Comparison of ENCODE assay signal across 9 cellular contexts in genomic region chr6:158662607-158663464, GRCh38. TPM values are rescaled to one million over a fixed set of nuclear protein-coding genes. Genes with fewer than 3 reads are reported as not detected.
DNase-seq lines count a peak whose midpoint lies in the region; ATAC-seq and TF ChIP-seq lines count a peak whose summit lies in the region.
"Had no signal": no experiment of that assay in that cellular context is flagged by ENCODE, and none has a peak within 500 bp of the region (broad histone marks: within the 10 kb centered on the region; RNA-seq: fewer than 3 reads in every experiment).

No MANE protein-coding gene starts in this region.

- H3K27me3 ChIP-seq in esophagus squamous epithelium (no peaks in the 10 kb centered on the region), trophoblast cell (ENCODE audit: insufficient read depth, low read length) (no peaks in the 10 kb centered on the region)

- no peak overlapping the region for H3K14ac ChIP-seq in trophoblast cell (ENCODE audit: low read length)

- peak; percentile 89 for DNase-seq in GF-D8 (lab: John Stamatoyannopoulos, UW)
- peak; percentile 51 for DNase-seq in NCI-H345 (lab: John Stamatoyannopoulos, UW)
- DNase-seq in esophagus squamous epithelium (lab: John Stamatoyannopoulos, UW): no peak
- DNase-seq in trophoblast cell: no peak
- no peak for DNase-seq in HPDE6-E6E7 (ENCODE audit: extremely low spot score)
- DNase-seq in NCI-H226: no peak
- DNase-seq: effector memory CD4-positive, alpha-beta T cell had no signal

- H4K8ac ChIP-seq in trophoblast cell (ENCODE audit: low read depth, low read length): peak overlapping the region; percentile 0

- peaks cover 2% of the 10 kb centered on the region for H3K79me1 ChIP-seq in trophoblast cell (ENCODE audit: low read length)

- no peaks in the 10 kb centered on the region for H3K79me2 ChIP-seq in trophoblast cell (ENCODE audit: control insufficient read depth, insufficient read depth, low read length, poor library complexity)

- H3K4me2 ChIP-seq in trophoblast cell (ENCODE audit: low read length): no peak overlapping the region

- no peak overlapping the region for H4K12ac ChIP-seq in trophoblast cell (ENCODE audit: low read depth, low read length)

- H3K36me3 ChIP-seq in esophagus squamous epithelium: peaks cover 0 to 4% (median 0%) of the 10 kb centered on the region in 3 donors
- H3K36me3 ChIP-seq in trophoblast cell (ENCODE audit: control insufficient read depth in 1 of 2, insufficient read depth in 2 of 2, low read length in 2 of 2): no peaks in the 10 kb centered on the region

- H3K27ac ChIP-seq in esophagus squamous epithelium (peak overlapping the region; percentile 74 to 91 (median 80)), trophoblast cell (ENCODE audit: low read depth, low read length) (no peak overlapping the region)

- H2AFZ ChIP-seq in trophoblast cell (ENCODE audit: insufficient read depth, low read length, poor library complexity): no peak overlapping the region

- no peak for ATAC-seq in HG02678 (IDR thresholded peaks at IDR 0.05; ENCODE audit: unreplicated experiment)
- no peak for ATAC-seq in HG02588 (IDR thresholded peaks at IDR 0.05; ENCODE audit: unreplicated experiment)

- H3K4ac ChIP-seq in trophoblast cell (ENCODE audit: low read depth, low read length): no peak overlapping the region

- WGBS in esophagus squamous epithelium, 2 donors: 32 to 63% methylated on average over 18 to 20 of the region's 24 CpGs
- WGBS in trophoblast cell (ENCODE audit: extremely low coverage, insufficient coverage, insufficient read length): no CpG with 5 or more reads among the region's 24 CpGs

- intact Hi-C loops in esophagus squamous epithelium (cut with DNase I): no loop called here

- no peak overlapping the region for H2AK5ac ChIP-seq in trophoblast cell (ENCODE audit: low read length)

- no peak overlapping the region for H3K23ac ChIP-seq in trophoblast cell (ENCODE audit: low read length)

- peak overlapping the region; percentile 6 for H4K91ac ChIP-seq in trophoblast cell (ENCODE audit: low read depth, low read length)

- TF ChIP-seq POLR2A in esophagus squamous epithelium (IDR thresholded peaks at IDR 0.05): peak in 1 of 4 donors; percentile 16

- no peak overlapping the region for H2BK5ac ChIP-seq in trophoblast cell (ENCODE audit: low read depth, low read length, poor library complexity)

- no peak overlapping the region for H3K9ac ChIP-seq in trophoblast cell (ENCODE audit: low read length)

- H2BK120ac ChIP-seq in trophoblast cell (ENCODE audit: insufficient read depth, low read length, poor library complexity): no peak overlapping the region

- H2BK12ac ChIP-seq in trophoblast cell (ENCODE audit: low read length): peak overlapping the region; percentile 18

- peak overlapping the region; percentile 5 for H3K18ac ChIP-seq in trophoblast cell (ENCODE audit: low read length)

- no peak for TF ChIP-seq CTCF in esophagus squamous epithelium (IDR thresholded peaks at IDR 0.05)

- H3K4me3 ChIP-seq in esophagus squamous epithelium (peak overlapping the region; percentile 6 to 47 (median 40)), trophoblast cell (ENCODE audit: low read depth, low read length) (no peak overlapping the region)

- H3K4me1 ChIP-seq in esophagus squamous epithelium (peaks cover 11 to 82% (median 14%) of the 10 kb centered on the region in 3 donors), trophoblast cell (ENCODE audit: control insufficient read depth in 1 of 2, insufficient read depth in 2 of 2, low read length in 2 of 2) (peaks cover 10 to 14% of the 10 kb centered on the region in 2 experiments)

- H3K9me3 ChIP-seq in esophagus squamous epithelium (no peaks in the 10 kb centered on the region), trophoblast cell (ENCODE audit: insufficient read depth, low read depth, low read length) (no peaks in the 10 kb centered on the region)

RNA-seq across cellular contexts. Expression of gene SYTL3, which starts 13.0 kb away (rescaled TPM):
- total RNA-seq in esophagus squamous epithelium: 1 to 10 TPM; 1.6 to 8.0 (median 3.0) TPM
- polyA plus RNA-seq in trophoblast cell (2013): 2.7 and 2.9 TPM in 2 replicates

RNA-seq across cellular contexts. Expression of gene DYNLT1, which starts 18.3 kb away (rescaled TPM):
- 100 to 1,000 TPM in 1 of 4 donors, 10 to 100 TPM in 3; 78.7 to 107 (median 87.4) TPM for total RNA-seq in esophagus squamous epithelium
- 244 and 246 TPM in 2 replicates for polyA plus RNA-seq in trophoblast cell (2013)

Comparison
In these comparisons a context has a peak if more than half of its experiments do, and no peak if none do; other contexts are left out.
1. DNase-seq: peak in GF-D8 (single experiment) and NCI-H345 (single experiment); none in esophagus squamous epithelium (single experiment), trophoblast cell (0 of 2), HPDE6-E6E7 (single experiment) and NCI-H226 (single experiment).